In the genomic region with DNA sequence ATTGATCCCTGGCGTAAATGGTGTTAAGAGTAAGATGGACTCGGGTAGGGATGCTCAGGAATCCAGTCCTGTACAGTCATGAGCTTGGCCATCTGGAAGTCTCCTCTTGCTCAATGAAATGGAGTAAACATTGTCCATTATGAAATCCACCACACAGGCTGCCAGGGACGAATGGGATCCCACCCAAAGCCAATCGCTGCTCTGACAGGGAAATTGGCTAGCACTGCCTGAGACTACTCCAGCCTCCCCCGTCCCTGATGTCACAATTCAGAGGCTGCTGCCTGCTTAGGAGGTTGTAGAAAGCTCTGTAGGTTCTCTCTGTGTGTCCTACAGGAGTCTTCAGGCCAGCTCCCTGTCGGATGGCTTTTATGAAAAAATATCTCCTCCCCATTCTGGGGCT, we compare ENCODE assay signal across 10 cellular contexts. TPM values are rescaled to one million over a fixed set of nuclear protein-coding genes. Genes with fewer than 3 reads are reported as not detected.
DNase-seq lines count a peak whose midpoint lies in the region; ATAC-seq and TF ChIP-seq lines count a peak whose summit lies in the region.
"Had no signal": no experiment of that assay in that cellular context is flagged by ENCODE, and none has a peak within 500 bp of the region (broad histone marks: within the 10 kb centered on the region; RNA-seq: fewer than 3 reads in every experiment).

Gene HSD11B1 (plus strand): TSS at position 263 of the 400 bp plus-strand sequence. CDS start 97 bp downstream, at position 360.

- DNase-seq in AG08396 (ENCODE audit: low spot score) (peak; percentile 76), NB4 (ENCODE audit: low read depth) (peak; percentile 13), esophagus muscularis mucosa (ENCODE audit: extremely low spot score) (no peak), non-pigmented ciliary epithelial cell (ENCODE audit: low read depth) (peak; percentile 63), H7 (no peak), NCI-H2029 treated with DMSO at 0.1 percent for 48 hours (lab: John Stamatoyannopoulos, UW) (no peak)
- DNase-seq: Caco-2 had no signal

- no peak for ATAC-seq in HG03571 (IDR thresholded peaks at IDR 0.05; ENCODE audit: unreplicated experiment)
- ATAC-seq in HG03439 (IDR thresholded peaks at IDR 0.05; ENCODE audit: unreplicated experiment): no peak
- ATAC-seq: Panc1 had no signal

- intact Hi-C loops in esophagus muscularis mucosa (cut with DNase I): no loop called here

- TF ChIP-seq EP300 in esophagus muscularis mucosa (IDR thresholded peaks at IDR 0.05): no peak

- H3K9me3 ChIP-seq in esophagus muscularis mucosa: no peaks in the 10 kb centered on the region
- H3K9me3 ChIP-seq: Caco-2 had no signal

- H3K4me3 ChIP-seq in NB4 (ENCODE audit: low read depth, low read length) (no peak within 1 kb of the TSS), esophagus muscularis mucosa (peak within 1 kb of the TSS in 1 of 4 donors; percentile 34), H7 (ENCODE audit: insufficient read depth, low read depth, low read length) (no peak within 1 kb of the TSS)

- H3K27me3 ChIP-seq in esophagus muscularis mucosa (no peaks in the 10 kb centered on the region), H7 (ENCODE audit: control insufficient read depth, insufficient read depth, low read length) (no peaks in the 10 kb centered on the region)

- no peak for TF ChIP-seq POLR2A in NB4 (IDR thresholded peaks at IDR 0.05; ENCODE audit: extremely low read depth, insufficient read length)
- TF ChIP-seq POLR2A in esophagus muscularis mucosa (IDR thresholded peaks at IDR 0.05; ENCODE audit: low read depth): no peak

- no peaks in the 10 kb centered on the region for H3K36me3 ChIP-seq in esophagus muscularis mucosa
- H3K36me3 ChIP-seq in H7 (replicated peaks; ENCODE audit: control insufficient read depth, insufficient read depth, low read length): no peaks in the 10 kb centered on the region

- H3K27ac ChIP-seq in esophagus muscularis mucosa (replicated peaks in 1 of 4): peak within 1 kb of the TSS; percentile 15 to 61 (median 48)

- peaks cover 0 to 3% (median 0%) of the 10 kb centered on the region in 4 donors for H3K4me1 ChIP-seq in esophagus muscularis mucosa
- H3K4me1 ChIP-seq: Caco-2 had no signal

- TF ChIP-seq CTCF in NB4 (IDR thresholded peaks at IDR 0.05; ENCODE audit: low read depth, low read length): no peak
- TF ChIP-seq CTCF in esophagus muscularis mucosa (IDR thresholded peaks at IDR 0.05): no peak

- 82% methylated on average over 5 of the region's 6 CpGs for WGBS in esophagus muscularis mucosa

RNA-seq across cellular contexts. Expression of gene HSD11B1, which starts in this region (rescaled TPM):
- 10 to 100 TPM in 1 of 4 donors, 1 to 10 TPM in 3; 5.0 to 17.2 (median 6.2) TPM for total RNA-seq in esophagus muscularis mucosa
- total RNA-seq in H7 (2014; rRNA removed; shearing (Covaris generic)): not detected in 2 replicates
- total RNA-seq: Caco-2 had no signal

Comparison
In these comparisons a context has a peak if more than half of its experiments do, and no peak if none do; other contexts are left out.
1. DNase-seq: peak in AG08396 (single experiment), NB4 (single experiment) and non-pigmented ciliary epithelial cell (single experiment); none in esophagus muscularis mucosa (single experiment), H7 (single experiment) and NCI-H2029 treated with DMSO at 0.1 percent for 48 hours (single experiment).